Comparison of ENCODE assay signal across 1 cellular context in the genomic region with DNA sequence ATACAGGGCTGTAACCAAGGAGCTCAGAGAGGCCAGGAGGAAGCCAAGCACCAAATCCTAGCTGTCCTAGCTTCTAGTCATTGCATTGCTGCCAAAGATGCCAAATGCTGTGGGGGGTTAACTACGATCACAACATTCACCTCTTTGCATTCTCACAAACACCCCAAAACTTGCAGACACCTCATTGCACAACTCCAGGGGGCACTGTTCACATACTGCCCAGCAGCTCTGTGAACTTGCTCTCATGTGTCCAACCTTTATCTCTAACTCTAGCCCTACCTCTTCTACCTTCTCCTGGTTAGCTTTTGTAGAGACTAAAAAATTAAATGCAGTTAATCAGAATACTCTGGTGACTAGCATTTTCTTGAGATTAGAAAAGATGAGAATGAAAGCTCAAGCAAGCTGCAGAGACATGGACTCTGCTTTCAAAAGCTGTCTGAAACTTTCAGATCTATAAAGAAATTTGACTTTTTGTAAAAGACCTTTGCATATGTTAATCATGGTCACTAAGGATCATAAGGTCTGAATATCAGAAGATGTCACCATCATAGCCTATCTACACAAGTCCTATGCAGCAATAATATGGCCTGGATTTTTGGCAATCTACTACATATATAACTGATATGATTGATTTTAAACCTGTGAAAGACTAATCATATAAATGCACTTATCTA.
A peak's percentile ranks its signal among the peaks of the same experiment; 100 is the strongest.
TF ChIP-seq lines count a peak whose summit lies in the region.

No MANE protein-coding gene starts in this region.

TF ChIP-seq in HCT116, 20 proteins besides CTCF, POLR2A, EP300 and RAD21:
- TF ChIP-seq CBX3 (IDR thresholded peaks at IDR 0.05; ENCODE audit: low read depth) (peak; percentile 65), ATF3 (IDR thresholded peaks at IDR 0.05) (no peak), CEBPB (IDR thresholded peaks at IDR 0.05; ENCODE audit: low read depth) (peak; percentile 11; the same call in 1 of the 2 replicates)
TF ChIP-seq in HCT116: peak in this region for 2.
